ENCODE assay signal across 27 cellular contexts in the genomic region with DNA sequence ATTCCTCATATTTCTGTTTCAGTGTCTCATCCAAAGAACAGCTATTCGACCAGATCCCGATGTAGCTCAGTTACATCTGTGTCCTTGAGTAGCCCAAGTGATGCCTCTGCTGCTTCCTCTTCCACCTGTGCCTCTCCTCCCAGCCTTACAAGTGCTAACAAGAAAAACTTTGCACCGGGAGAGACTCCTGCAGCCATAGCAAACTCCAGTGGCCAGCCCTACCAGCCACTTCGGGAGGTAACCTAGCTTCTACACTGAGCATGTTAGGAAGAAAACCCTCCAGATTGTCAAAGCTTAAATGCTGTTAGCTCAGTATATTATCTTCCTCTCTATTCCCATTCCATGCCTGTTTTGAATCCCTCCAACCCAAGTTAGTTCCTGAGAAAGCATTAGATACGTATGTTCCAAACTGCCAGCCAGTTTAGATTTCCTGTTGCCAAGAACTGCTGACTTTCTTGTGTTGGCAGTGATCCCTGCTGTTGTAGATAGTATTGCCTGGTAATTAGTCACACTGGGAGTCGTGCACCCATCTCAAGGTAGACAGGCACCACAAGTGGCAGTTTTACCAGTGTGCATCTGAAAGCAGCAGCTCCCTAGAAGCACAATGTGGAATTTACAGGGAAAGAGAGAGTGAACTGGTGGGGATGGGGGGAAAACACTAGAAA. TPM values are rescaled to one million over a fixed set of nuclear protein-coding genes. Genes with fewer than 3 reads are reported as not detected.
A peak's percentile ranks its signal among the peaks of the same experiment; 100 is the strongest.
DNase-seq lines count a peak whose midpoint lies in the region; ATAC-seq, FAIRE-seq and TF ChIP-seq lines count a peak whose summit lies in the region.
"Had no signal": no experiment of that assay in that cellular context is flagged by ENCODE, and none has a peak within 500 bp of the region (broad histone marks: within the 10 kb centered on the region; RNA-seq: fewer than 3 reads in every experiment).

No MANE protein-coding gene starts in this region.

- no peak for FAIRE-seq in endothelial cell of umbilical vein (lab: Jason Lieb, UNC)
- FAIRE-seq: colon, GM19239, urothelium cell line had no signal

- peaks cover 4% of the 10 kb centered on the region for H3K4me1 ChIP-seq in endothelial cell of umbilical vein (ENCODE audit: control insufficient read depth, extremely low read depth, insufficient read depth, low read length)
- H3K4me1 ChIP-seq: adrenal gland, breast epithelium, gastrocnemius medialis, suprapubic skin had no signal

- H4K20me1 ChIP-seq in endothelial cell of umbilical vein (replicated peaks; ENCODE audit: control insufficient read depth, extremely low read depth, insufficient read depth, low read length) = no peaks in the 10 kb centered on the region

- H3K4me3 ChIP-seq in endothelial cell of umbilical vein (replicated peaks in 1 of 3; ENCODE audit: insufficient read depth in 1 of 3, low read depth in 1 of 3, low read length in 3 of 3) = no peak overlapping the region
- H3K4me3 ChIP-seq: adrenal gland; BLaER1 treated with 17β-estradiol and CSF1 and Interleukin-3, amounts not matched to agents 10 nM and 100 nM; breast epithelium; gastrocnemius medialis; suprapubic skin had no signal

- peaks cover 30 to 32% of the 10 kb centered on the region in 2 experiments for H3K36me3 ChIP-seq in endothelial cell of umbilical vein (ENCODE audit: control insufficient read depth in 2 of 2, extremely low read depth in 1 of 2, insufficient read depth in 2 of 2, low read length in 2 of 2)
- H3K36me3 ChIP-seq: breast epithelium had no signal

- no peak overlapping the region for H3K9ac ChIP-seq in endothelial cell of umbilical vein (replicated peaks; ENCODE audit: extremely low read depth, insufficient read depth, low read length)
- H3K9ac ChIP-seq: BLaER1 treated with 17β-estradiol and CSF1 and Interleukin-3, amounts not matched to agents 10 nM and 100 nM had no signal

- peak; percentile 87 for DNase-seq in NCI-H69 (lab: John Stamatoyannopoulos, UW)
- peak; percentile 39 for DNase-seq in endothelial cell of umbilical vein (ENCODE audit: low read depth, low spot score)
- no peak for DNase-seq in left ventricle myocardium superior
- DNase-seq in pulmonary artery endothelial cell (ENCODE audit: low read depth, low spot score) = peak; percentile 32
- DNase-seq in GM10266 (ENCODE audit: extremely low spot score) = no peak
- no peak for DNase-seq in GM19240 (ENCODE audit: insufficient read length, low spot score)
- DNase-seq: activated CD8-positive, alpha-beta memory T cell treated with anti-CD3 and anti-CD28 coated beads, Interleukin-2, amount 10 ng/mL, durations not matched to agents 7 days and 5 days; activated naive CD4-positive, alpha-beta T cell treated with anti-CD3 and anti-CD28 coated beads for 36 hours; effector CD8-positive, alpha-beta T cell; gastrocnemius medialis; HFFc6; hippocampal formation; midbrain; naive thymus-derived CD4-positive, alpha-beta T cell; NCI-H187; nucleus accumbens; stimulated activated naive B cell treated with anti-CD40 and anti-IgM and Interleukin-4, amounts not matched to agents 10 μg/mL and 1 μg/mL and 100 μg/mL, for 72 hours had no signal

- no peaks in the 10 kb centered on the region for H3K79me2 ChIP-seq in endothelial cell of umbilical vein (ENCODE audit: control insufficient read depth, insufficient read depth, low read length)

- no peaks in the 10 kb centered on the region for H3K9me3 ChIP-seq in endothelial cell of umbilical vein (replicated peaks; ENCODE audit: control insufficient read depth, insufficient read depth, low read length)
- H3K9me3 ChIP-seq: adrenal gland; BLaER1 treated with 17β-estradiol and CSF1 and Interleukin-3, amounts not matched to agents 10 nM and 100 nM; breast epithelium; gastrocnemius medialis; suprapubic skin had no signal

- no peaks in the 10 kb centered on the region for H3K27me3 ChIP-seq in endothelial cell of umbilical vein (ENCODE audit: control insufficient read depth in 2 of 2, insufficient read depth in 2 of 2, low read length in 2 of 2)
- H3K27me3 ChIP-seq: adrenal gland; BLaER1 treated with 17β-estradiol and CSF1 and Interleukin-3, amounts not matched to agents 10 nM and 100 nM; breast epithelium; gastrocnemius medialis; suprapubic skin had no signal

- H2AFZ ChIP-seq in endothelial cell of umbilical vein (ENCODE audit: low read depth, low read length) = no peak overlapping the region

- intact Hi-C loops in endothelial cell of umbilical vein (cut with micrococcal nuclease) = no loop called here
- intact Hi-C loops in left ventricle myocardium superior (cut with micrococcal nuclease) = no loop called here

- TF ChIP-seq CTCF in endothelial cell of umbilical vein (IDR thresholded peaks at IDR 0.05; ENCODE audit: extremely low read depth in 1 of 2, insufficient read depth in 1 of 2, low read depth in 1 of 2, low read length in 2 of 2) (no peak), GM10266 (IDR thresholded peaks at IDR 0.05; ENCODE audit: control insufficient read depth, insufficient read depth, low read depth, missing control alignments) (no peak)

- no TSS peak for BruUV-seq in endothelial cell of umbilical vein (replicated peaks; lab: Mats Ljungman, UMichigan)

- H3K9me1 ChIP-seq in endothelial cell of umbilical vein (replicated peaks; ENCODE audit: control insufficient read depth, extremely low read depth, insufficient read depth, low read length) = no peaks in the 10 kb centered on the region

- peak; percentile 95 for ATAC-seq in left ventricle myocardium superior
- ATAC-seq in HG02981 (IDR thresholded peaks at IDR 0.05; ENCODE audit: unreplicated experiment) = no peak
- ATAC-seq: activated CD8-positive, alpha-beta memory T cell treated with anti-CD3 and anti-CD28 coated beads, Interleukin-2, amount 10 ng/mL, durations not matched to agents 7 days and 5 days; gastrocnemius medialis; naive thymus-derived CD4-positive, alpha-beta T cell; Panc1; stimulated activated naive B cell treated with anti-CD40 and anti-IgM and Interleukin-4, amounts not matched to agents 10 μg/mL and 1 μg/mL and 100 μg/mL, for 72 hours; WTC11 had no signal

- H3K27ac ChIP-seq in endothelial cell of umbilical vein (ENCODE audit: insufficient read depth, low read depth, low read length) = no peak overlapping the region
- H3K27ac ChIP-seq: BLaER1 treated with 17β-estradiol and CSF1 and Interleukin-3, amounts not matched to agents 10 nM and 100 nM; breast epithelium; gastrocnemius medialis; suprapubic skin had no signal

- no peak overlapping the region for H3K4me2 ChIP-seq in endothelial cell of umbilical vein (ENCODE audit: insufficient read depth, low read length)
- H3K4me2 ChIP-seq: BLaER1 treated with 17β-estradiol and CSF1 and Interleukin-3, amounts not matched to agents 10 nM and 100 nM had no signal

- POLR2A ChIA-PET in endothelial cell of umbilical vein (lab: Charles Lee) = no interaction called here

- dilution Hi-C loops in endothelial cell of umbilical vein (cut with MboI; ENCODE audit: extremely low pct_ligation_motif_present, low sequenced_read_pairs) = loop anchor here (25.0 kb wide), 1 partner anchor 162 kb away; the partner anchor contains the start of gene SPATS2

- CTCF ChIA-PET in endothelial cell of umbilical vein (lab: Charles Lee) = interaction anchor here (0.8 to 2.0 kb wide), 5 partner anchors 10 to 193 kb away, joined by 3 to 19 read pairs (median 5); no protein-coding TSS in a partner anchor

- TF ChIP-seq POLR2A in endothelial cell of umbilical vein (IDR thresholded peaks at IDR 0.05; ENCODE audit: low read depth, low read length) = no peak

TF ChIP-seq in endothelial cell of umbilical vein, 7 proteins besides CTCF, POLR2A, EP300 and RAD21:
- no peak for TF ChIP-seq MAX (IDR thresholded peaks at IDR 0.05; ENCODE audit: insufficient read depth, insufficient read length)
- TF ChIP-seq GATA2 (IDR thresholded peaks at IDR 0.05; ENCODE audit: insufficient read depth, insufficient read length, low read depth, low read length) = no peak
- no peak for TF ChIP-seq JUN (IDR thresholded peaks at IDR 0.05; ENCODE audit: borderline replicate concordance, insufficient read depth, insufficient read length, low read depth)
- no peak for TF ChIP-seq EZH2 (IDR thresholded peaks at IDR 0.05; ENCODE audit: borderline replicate concordance, low read depth, low read length, severe bottlenecking)
- TF ChIP-seq POLR2AphosphoS5 (IDR thresholded peaks at IDR 0.05; ENCODE audit: insufficient read depth, low read depth, low read length) = no peak
- no peak for TF ChIP-seq MYC (IDR thresholded peaks at IDR 0.05; ENCODE audit: low read depth, low read length)

RNA-seq across cellular contexts. Expression of gene KCNH3, which starts 14.0 kb away (rescaled TPM):
- total RNA-seq in endothelial cell of umbilical vein = 0.13 and 0.18 TPM in 2 replicates
- polyA plus RNA-seq in endothelial cell of umbilical vein = 0.13 and 0.14 TPM in 2 replicates
- 0.14 and 0.18 TPM in 2 replicates for polyA plus RNA-seq in endothelial cell of umbilical vein (2011; cell fraction: cytosol; rRNA removed)
- 0.37 and 0.43 TPM in 2 replicates for polyA plus RNA-seq in endothelial cell of umbilical vein (2011; cell fraction: nucleus; rRNA removed)
- polyA plus RNA-seq in endothelial cell of umbilical vein (2012) = 0.05 and 0.25 TPM in 2 replicates
- polyA minus RNA-seq in endothelial cell of umbilical vein = 0.06 and 0.07 TPM in 2 replicates
- not detected for polyA minus RNA-seq in endothelial cell of umbilical vein (2011; cell fraction: cytosol; rRNA and poly(A)+ RNA removed)
- 0.14 TPM in 1 of 2 replicates, not detected in the other for polyA minus RNA-seq in endothelial cell of umbilical vein (2011; cell fraction: nucleus; rRNA and poly(A)+ RNA removed)
- total RNA-seq in left ventricle myocardium superior = 0.30 TPM
- total RNA-seq in pulmonary artery endothelial cell = 0.26 and 0.28 TPM in 2 replicates
- total RNA-seq: gastrocnemius medialis had no signal

RNA-seq across cellular contexts. Expression of gene MCRS1, which starts 43.1 kb away (rescaled TPM):
- 71.1 and 78.5 TPM in 2 replicates for total RNA-seq in endothelial cell of umbilical vein
- polyA plus RNA-seq in endothelial cell of umbilical vein = 99.3 and 110 TPM in 2 replicates
- 86.8 and 92.2 TPM in 2 replicates for polyA plus RNA-seq in endothelial cell of umbilical vein (2011; cell fraction: cytosol; rRNA removed)
- polyA plus RNA-seq in endothelial cell of umbilical vein (2011; cell fraction: nucleus; rRNA removed) = 211 and 229 TPM in 2 replicates
- 50.6 and 53.8 TPM in 2 replicates for polyA plus RNA-seq in endothelial cell of umbilical vein (2012)
- polyA minus RNA-seq in endothelial cell of umbilical vein = 92.6 and 97.7 TPM in 2 replicates
- polyA minus RNA-seq in endothelial cell of umbilical vein (2011; cell fraction: cytosol; rRNA and poly(A)+ RNA removed) = 54.7 TPM
- polyA minus RNA-seq in endothelial cell of umbilical vein (2011; cell fraction: nucleus; rRNA and poly(A)+ RNA removed) = 36.2 and 43.6 TPM in 2 replicates
- total RNA-seq in left ventricle myocardium superior = 94.4 TPM
- 76.9 and 79.0 TPM in 2 replicates for total RNA-seq in pulmonary artery endothelial cell

Comparison
In these comparisons a context has a peak if more than half of its experiments do, and no peak if none do; other contexts are left out.
1. DNase-seq: peak in NCI-H69 (single experiment), endothelial cell of umbilical vein (single experiment) and pulmonary artery endothelial cell (single experiment); none in left ventricle myocardium superior (single experiment), GM10266 (single experiment) and GM19240 (single experiment).